ENCODE assay signal across 15 cellular contexts in genomic region chr7:131620673-131621609, GRCh38.
DNase-seq lines count a peak whose midpoint lies in the region; ATAC-seq and TF ChIP-seq lines count a peak whose summit lies in the region.
"Had no signal": no experiment of that assay in that cellular context is flagged by ENCODE, and none has a peak within 500 bp of the region (broad histone marks: within the 10 kb centered on the region; RNA-seq: fewer than 3 reads in every experiment).

No MANE protein-coding gene starts in this region.

- no peaks in the 10 kb centered on the region for H3K36me3 Mint-ChIP-seq in nephron progenitor cell (ENCODE audit: low read depth)
- H3K36me3 Mint-ChIP-seq in activated naive CD4-positive, alpha-beta T cell treated with anti-CD3 and anti-CD28 coated beads, Interleukin-2, amount 10 ng/mL, durations not matched to agents 7 days and 5 days = no peaks in the 10 kb centered on the region

- H3K9ac ChIP-seq in NT2/D1 (ENCODE audit: insufficient read length, low read depth) = peak overlapping the region; percentile 58

- H3K9me3 ChIP-seq in NT2/D1 (ENCODE audit: insufficient read depth, low read length) = no peaks in the 10 kb centered on the region
- H3K9me3 ChIP-seq: mucosa of descending colon, spleen had no signal

- no peak for TF ChIP-seq CTCF in fibroblast of pulmonary artery (IDR thresholded peaks at IDR 0.05; ENCODE audit: low read length, missing control alignments)
- TF ChIP-seq CTCF in nephron progenitor cell (IDR thresholded peaks at IDR 0.05) = no peak

- H3K27me3 ChIP-seq in NT2/D1 (ENCODE audit: insufficient read depth, insufficient read length) = no peaks in the 10 kb centered on the region
- H3K27me3 ChIP-seq: spleen had no signal

- H3K36me3 ChIP-seq in NT2/D1 (ENCODE audit: insufficient read depth, insufficient read length, low read length) = no peaks in the 10 kb centered on the region
- H3K36me3 ChIP-seq: spleen had no signal

- H3K4me1 ChIP-seq in NT2/D1 (ENCODE audit: insufficient read depth, insufficient read length) = peaks cover 21% of the 10 kb centered on the region

- H3K4me3 ChIP-seq in NT2/D1 (ENCODE audit: insufficient read length, low read depth) (no peak overlapping the region), fibroblast of pulmonary artery (replicated peaks; ENCODE audit: low read depth, low read length) (no peak overlapping the region)
- H3K4me3 ChIP-seq: mucosa of descending colon, spleen had no signal

- peak overlapping the region; percentile 94 for H3K27ac Mint-ChIP-seq in nephron progenitor cell
- no peak overlapping the region for H3K27ac Mint-ChIP-seq in activated naive CD4-positive, alpha-beta T cell treated with anti-CD3 and anti-CD28 coated beads, Interleukin-2, amount 10 ng/mL, durations not matched to agents 7 days and 5 days
- H3K27ac Mint-ChIP-seq: activated CD4-positive, alpha-beta memory T cell treated with anti-CD3 and anti-CD28 coated beads, Interleukin-2, amount 10 ng/mL, durations not matched to agents 7 days and 5 days had no signal

- H3K27me3 Mint-ChIP-seq in nephron progenitor cell (ENCODE audit: low read depth, poor library complexity) = peaks cover 12% of the 10 kb centered on the region
- peaks cover 18% of the 10 kb centered on the region for H3K27me3 Mint-ChIP-seq in activated naive CD4-positive, alpha-beta T cell treated with anti-CD3 and anti-CD28 coated beads, Interleukin-2, amount 10 ng/mL, durations not matched to agents 7 days and 5 days

- no peak for ATAC-seq in HG03457 (IDR thresholded peaks at IDR 0.05; ENCODE audit: unreplicated experiment)
- ATAC-seq: mucosa of descending colon, T-helper 17 cell had no signal

- H3K9me3 Mint-ChIP-seq in nephron progenitor cell = peaks cover 4% of the 10 kb centered on the region
- H3K9me3 Mint-ChIP-seq in activated naive CD4-positive, alpha-beta T cell treated with anti-CD3 and anti-CD28 coated beads, Interleukin-2, amount 10 ng/mL, durations not matched to agents 7 days and 5 days = no peaks in the 10 kb centered on the region
- H3K9me3 Mint-ChIP-seq: activated CD4-positive, alpha-beta memory T cell treated with anti-CD3 and anti-CD28 coated beads, Interleukin-2, amount 10 ng/mL, durations not matched to agents 7 days and 5 days had no signal

- CTCF ChIA-PET in activated naive CD4-positive, alpha-beta T cell treated with anti-CD3 and anti-CD28 coated beads, Interleukin-2, amount 10 ng/mL, durations not matched to agents 7 days and 5 days (lab: Charles Lee) = interaction anchor here (0.5 kb wide), 1 partner anchor 258 kb away, joined by 4 read pairs; no protein-coding TSS in a partner anchor

- DNase-seq in EH (ENCODE audit: low read depth) = peak; percentile 45
- DNase-seq in NT2/D1 (ENCODE audit: low read depth, low spot score) = no peak
- peak; percentile 44 for DNase-seq in fibroblast of pulmonary artery (ENCODE audit: low read depth)
- no peak for DNase-seq in nephron progenitor cell
- no peak for DNase-seq in pons (ENCODE audit: low spot score)
- DNase-seq in activated CD4-positive, CD25-positive, alpha-beta regulatory T cell (lab: John Stamatoyannopoulos, UW) = no peak
- no peak for DNase-seq in activated naive CD4-positive, alpha-beta T cell treated with anti-CD3 and anti-CD28 coated beads, Interleukin-2, amount 10 ng/mL, durations not matched to agents 7 days and 5 days
- DNase-seq: activated CD4-positive, alpha-beta memory T cell treated with anti-CD3 and anti-CD28 coated beads, Interleukin-2, amount 10 ng/mL, durations not matched to agents 7 days and 5 days; effector CD4-positive, alpha-beta T cell; GF-D8; mucosa of descending colon; NCI-H1436; spleen; T-helper 17 cell had no signal

- H3K4me1 Mint-ChIP-seq in nephron progenitor cell = peaks cover 73% of the 10 kb centered on the region
- H3K4me1 Mint-ChIP-seq in activated naive CD4-positive, alpha-beta T cell treated with anti-CD3 and anti-CD28 coated beads, Interleukin-2, amount 10 ng/mL, durations not matched to agents 7 days and 5 days = no peaks in the 10 kb centered on the region
- H3K4me1 Mint-ChIP-seq: activated CD4-positive, alpha-beta memory T cell treated with anti-CD3 and anti-CD28 coated beads, Interleukin-2, amount 10 ng/mL, durations not matched to agents 7 days and 5 days had no signal

- H3K4me3 Mint-ChIP-seq in nephron progenitor cell = no peak overlapping the region
- H3K4me3 Mint-ChIP-seq in activated naive CD4-positive, alpha-beta T cell treated with anti-CD3 and anti-CD28 coated beads, Interleukin-2, amount 10 ng/mL, durations not matched to agents 7 days and 5 days = no peak overlapping the region
- H3K4me3 Mint-ChIP-seq: activated CD4-positive, alpha-beta memory T cell treated with anti-CD3 and anti-CD28 coated beads, Interleukin-2, amount 10 ng/mL, durations not matched to agents 7 days and 5 days; T-helper 17 cell had no signal

Comparison
In these comparisons a context has a peak if more than half of its experiments do, and no peak if none do; other contexts are left out.
1. DNase-seq: peak in EH (single experiment) and fibroblast of pulmonary artery (single experiment); none in NT2/D1 (single experiment), nephron progenitor cell (single experiment), pons (single experiment), activated CD4-positive, CD25-positive, alpha-beta regulatory T cell (0 of 4) and activated naive CD4-positive, alpha-beta T cell treated with anti-CD3 and anti-CD28 coated beads, Interleukin-2, amount 10 ng/mL, durations not matched to agents 7 days and 5 days (single experiment).